Comparison of ENCODE assay signal across 24 cellular contexts in the genomic region with DNA sequence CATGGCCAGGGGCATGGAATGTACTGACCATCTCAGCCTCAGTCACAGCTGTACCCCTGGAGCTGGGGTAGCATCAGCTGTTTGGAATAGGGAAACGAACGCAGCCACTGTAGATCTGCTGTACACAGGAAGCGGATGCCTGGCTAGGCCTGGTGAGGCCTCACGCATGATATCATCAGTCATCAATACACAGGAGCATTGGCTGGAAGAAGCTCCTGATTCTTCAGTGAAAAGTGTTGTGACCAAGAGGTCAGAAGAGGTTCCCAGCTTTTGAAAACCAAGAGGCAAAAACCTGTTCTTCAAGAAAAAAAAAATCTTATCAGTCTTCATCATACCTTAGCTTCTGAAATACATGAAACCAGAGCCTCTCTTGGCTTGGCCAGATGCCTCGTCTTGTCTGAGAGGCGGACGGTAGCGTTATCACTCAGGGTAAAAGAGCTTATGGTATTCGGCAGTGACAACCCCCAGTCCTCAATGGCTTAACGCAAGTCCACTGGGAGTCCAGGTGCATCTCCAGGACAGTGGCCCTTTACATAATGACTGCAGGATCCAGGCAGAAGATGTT.
A peak's percentile ranks its signal among the peaks of the same experiment; 100 is the strongest.
DNase-seq lines count a peak whose midpoint lies in the region; TF ChIP-seq lines count a peak whose summit lies in the region.
"Had no signal": no experiment of that assay in that cellular context is flagged by ENCODE, and none has a peak within 500 bp of the region (broad histone marks: within the 10 kb centered on the region; RNA-seq: fewer than 3 reads in every experiment).

No MANE protein-coding gene starts in this region.

- no peak overlapping the region for H3K4me3 Mint-ChIP-seq in endodermal cell
- peak overlapping the region; percentile 14 for H3K4me3 Mint-ChIP-seq in progenitor cell of endocrine pancreas (ENCODE audit: low read depth)
- H3K4me3 Mint-ChIP-seq: activated naive CD8-positive, alpha-beta T cell treated with anti-CD3 and anti-CD28 coated beads, Interleukin-2, amount 10 ng/mL, durations not matched to agents 7 days and 5 days; activated T-helper 1 cell treated with anti-CD3 and anti-CD28 coated beads, Interleukin-12 subunit alpha, Interleukin-12 subunit beta, Interleukin-2, Interleukin-4 antibody, amounts not matched to agents 30 ng/mL and 10 ng/mL and 1 ng/mL, durations not matched to agents 14 hours and 24 hours and 36 hours; brain; CD4-positive, alpha-beta memory T cell; naive thymus-derived CD8-positive, alpha-beta T cell; T-helper 1 cell treated with Interleukin-12 subunit alpha and Interleukin-12 subunit beta and Interleukin-4 antibody, amounts not matched to agents 30 μg/mL and 1 μg/mL, for 36 hours had no signal

- H3K27ac Mint-ChIP-seq in endodermal cell: no peak overlapping the region
- H3K27ac Mint-ChIP-seq in progenitor cell of endocrine pancreas: peak overlapping the region; percentile 67
- H3K27ac Mint-ChIP-seq: activated naive CD8-positive, alpha-beta T cell treated with anti-CD3 and anti-CD28 coated beads, Interleukin-2, amount 10 ng/mL, durations not matched to agents 7 days and 5 days; activated T-helper 1 cell treated with anti-CD3 and anti-CD28 coated beads, Interleukin-12 subunit alpha, Interleukin-12 subunit beta, Interleukin-2, Interleukin-4 antibody, amounts not matched to agents 30 ng/mL and 10 ng/mL and 1 ng/mL, durations not matched to agents 14 hours and 24 hours and 36 hours; brain; CD4-positive, alpha-beta memory T cell; naive thymus-derived CD8-positive, alpha-beta T cell; T-helper 1 cell treated with Interleukin-12 subunit alpha and Interleukin-12 subunit beta and Interleukin-4 antibody, amounts not matched to agents 30 μg/mL and 1 μg/mL, for 36 hours had no signal

- H3K36me3 ChIP-seq in endodermal cell (ENCODE audit: control insufficient read depth, insufficient read depth, low read length) (no peaks in the 10 kb centered on the region), transverse colon (no peaks in the 10 kb centered on the region)
- H3K36me3 ChIP-seq: ovary, SJSA1, uterus had no signal

- POLR2A ChIA-PET in RWPE1 (lab: Yijun Ruan, JAX; ENCODE audit: low non-redundant PET): no interaction called here

- peaks cover 54% of the 10 kb centered on the region for H3K4me1 Mint-ChIP-seq in endodermal cell
- H3K4me1 Mint-ChIP-seq in progenitor cell of endocrine pancreas (ENCODE audit: low read depth): peaks cover 47% of the 10 kb centered on the region

- H3K4me3 ChIP-seq in endodermal cell (ENCODE audit: low read length): no peak overlapping the region
- no peak overlapping the region for H3K4me3 ChIP-seq in transverse colon
- H3K4me3 ChIP-seq: GM12878, ovary, SJSA1, uterus had no signal

- H3K27me3 Mint-ChIP-seq in endodermal cell (ENCODE audit: insufficient read depth): peaks cover 3% of the 10 kb centered on the region
- H3K27me3 Mint-ChIP-seq in progenitor cell of endocrine pancreas: no peaks in the 10 kb centered on the region
- H3K27me3 Mint-ChIP-seq: activated naive CD8-positive, alpha-beta T cell treated with anti-CD3 and anti-CD28 coated beads, Interleukin-2, amount 10 ng/mL, durations not matched to agents 7 days and 5 days; CD4-positive, alpha-beta memory T cell; naive thymus-derived CD8-positive, alpha-beta T cell had no signal

- H3K9ac ChIP-seq in endodermal cell (ENCODE audit: extremely low read depth, low read length, poor library complexity, severe bottlenecking): no peak overlapping the region

- H3K27ac ChIP-seq in RWPE1: peak overlapping the region; percentile 94
- no peak overlapping the region for H3K27ac ChIP-seq in endodermal cell (ENCODE audit: low read depth, low read length)
- H3K27ac ChIP-seq in transverse colon: no peak overlapping the region
- H3K27ac ChIP-seq: ovary, SJSA1, uterus had no signal

- in situ Hi-C loops in GM13977 (cut with MboI; ENCODE audit: low pct_unique_long_range_greater_than_20kb, low sequenced_read_pairs, unreplicated experiment): no loop called here
- in situ Hi-C loops in transverse colon (cut with MboI; ENCODE audit: low pct_ligation_motif_present in 1 of 4, low pct_unique_long_range_greater_than_20kb in 1 of 4, low sequenced_read_pairs in 3 of 4): no loop called here

- no peaks in the 10 kb centered on the region for H3K9me3 ChIP-seq in endodermal cell (ENCODE audit: control insufficient read depth, low read length)
- H3K9me3 ChIP-seq in transverse colon: no peaks in the 10 kb centered on the region
- H3K9me3 ChIP-seq: ovary, SJSA1, uterus had no signal

- H3K36me3 Mint-ChIP-seq in endodermal cell (ENCODE audit: low read depth): peaks cover 11% of the 10 kb centered on the region
- H3K36me3 Mint-ChIP-seq in progenitor cell of endocrine pancreas (ENCODE audit: insufficient read depth): peaks cover 3% of the 10 kb centered on the region

- CTCF ChIA-PET in RWPE1 (lab: Yijun Ruan, JAX): interaction anchor here (0.8 kb wide), 1 partner anchor 340 kb away, joined by 4 read pairs; no protein-coding TSS in a partner anchor

- no peak for TF ChIP-seq CTCF in GM13977 (IDR thresholded peaks at IDR 0.05; ENCODE audit: extremely low read depth, insufficient read depth, missing control alignments)
- TF ChIP-seq CTCF in RWPE1 (conservative IDR thresholded peaks at IDR 0.05; ENCODE audit: low read depth): no peak
- TF ChIP-seq CTCF in endodermal cell (conservative IDR thresholded peaks at IDR 0.05): no peak
- no peak for TF ChIP-seq CTCF in progenitor cell of endocrine pancreas (IDR thresholded peaks at IDR 0.05; ENCODE audit: unreplicated experiment)
- no peak for TF ChIP-seq CTCF in transverse colon (IDR thresholded peaks at IDR 0.05)

- TF ChIP-seq EP300 in transverse colon (IDR thresholded peaks at IDR 0.05; ENCODE audit: low read depth): no peak

- intact Hi-C loops in transverse colon (cut with DNase I; ENCODE audit: low total_unique reads): no loop called here

- H3K9me3 Mint-ChIP-seq in endodermal cell (no peaks in the 10 kb centered on the region), progenitor cell of endocrine pancreas (ENCODE audit: low read depth) (no peaks in the 10 kb centered on the region)
- H3K9me3 Mint-ChIP-seq: activated naive CD8-positive, alpha-beta T cell treated with anti-CD3 and anti-CD28 coated beads, Interleukin-2, amount 10 ng/mL, durations not matched to agents 7 days and 5 days; activated T-helper 1 cell treated with anti-CD3 and anti-CD28 coated beads, Interleukin-12 subunit alpha, Interleukin-12 subunit beta, Interleukin-2, Interleukin-4 antibody, amounts not matched to agents 30 ng/mL and 10 ng/mL and 1 ng/mL, durations not matched to agents 14 hours and 24 hours and 36 hours; CD4-positive, alpha-beta memory T cell; naive thymus-derived CD8-positive, alpha-beta T cell; T-helper 1 cell treated with Interleukin-12 subunit alpha and Interleukin-12 subunit beta and Interleukin-4 antibody, amounts not matched to agents 30 μg/mL and 1 μg/mL, for 36 hours had no signal

- no peak for TF ChIP-seq POLR2A in transverse colon (IDR thresholded peaks at IDR 0.05)

- peaks cover 6% of the 10 kb centered on the region for H3K4me1 ChIP-seq in endodermal cell (ENCODE audit: control insufficient read depth, insufficient read depth, low read length)
- peaks cover 0 to 17% (median 9%) of the 10 kb centered on the region in 4 donors for H3K4me1 ChIP-seq in transverse colon
- H3K4me1 ChIP-seq: uterus had no signal

- WGBS in endodermal cell (ENCODE audit: insufficient coverage in 1 of 2, insufficient read length in 1 of 2), 2 experiments: 96 to 98% methylated on average over 8 to 10 of the region's 10 CpGs
- 95 to 96% methylated on average over 8 to 10 of the region's 10 CpGs for WGBS in transverse colon (ENCODE audit: low coverage in 1 of 2), 2 donors

- DNase-seq in GM13977 (ENCODE audit: low spot score): peak; percentile 5
- no peak for DNase-seq in RWPE1 (ENCODE audit: low spot score)
- peak; percentile 38 for DNase-seq in endodermal cell
- DNase-seq in progenitor cell of endocrine pancreas (ENCODE audit: low spot score, unreplicated experiment): no peak
- DNase-seq in NCI-H69 (lab: John Stamatoyannopoulos, UW): no peak
- no peak for DNase-seq in transverse colon
- DNase-seq in LoVo (ENCODE audit: low spot score): no peak
- DNase-seq in glomerular visceral epithelial cell (ENCODE audit: extremely low spot score): no peak
- DNase-seq: activated CD4-positive, alpha-beta T cell treated with anti-CD3 and anti-CD28 coated beads for 4 hours; activated naive CD8-positive, alpha-beta T cell treated with anti-CD3 and anti-CD28 coated beads, Interleukin-2, amount 10 ng/mL, durations not matched to agents 7 days and 5 days; CD4-positive, alpha-beta memory T cell; Kasumi-1; naive thymus-derived CD8-positive, alpha-beta T cell; NCI-H1092; NCI-H1930; NCI-H345; OCI-M1; ovary; uterus had no signal

- H3K27me3 ChIP-seq in endodermal cell (ENCODE audit: control insufficient read depth, insufficient read depth, low read length, poor library complexity, severe bottlenecking) (no peaks in the 10 kb centered on the region), transverse colon (no peaks in the 10 kb centered on the region)
- H3K27me3 ChIP-seq: ovary, SJSA1, uterus had no signal

Comparison
In these comparisons a context has a peak if more than half of its experiments do, and no peak if none do; other contexts are left out.
1. DNase-seq: peak in GM13977 (single experiment) and endodermal cell (single experiment); none in RWPE1 (single experiment), progenitor cell of endocrine pancreas (single experiment), NCI-H69 (single experiment), transverse colon (single experiment), LoVo (single experiment) and glomerular visceral epithelial cell (single experiment).